1 cellular context compared by ENCODE assay signal in the genomic region with DNA sequence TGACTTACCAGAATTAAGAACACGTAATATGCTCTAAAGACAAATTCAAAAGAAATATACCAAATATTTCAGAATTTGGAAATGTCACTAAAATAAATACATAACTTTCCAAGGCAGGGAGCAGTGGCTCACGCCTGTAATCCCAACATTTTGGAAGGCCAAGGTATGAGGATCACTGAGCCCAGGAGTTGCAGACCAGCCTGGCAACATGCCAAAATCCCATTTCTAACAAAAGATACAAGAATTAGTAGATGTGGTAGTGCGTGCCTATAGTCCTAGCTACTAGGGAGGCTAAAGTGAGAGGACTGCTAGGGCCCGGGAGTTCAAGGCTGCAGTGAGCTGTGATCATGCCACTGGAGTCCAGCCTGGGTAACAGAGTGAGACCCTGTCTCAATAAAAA.
TF ChIP-seq lines count a peak whose summit lies in the region.

No MANE protein-coding gene starts in this region.

TF ChIP-seq in GM23338, 12 proteins besides CTCF, POLR2A, EP300 and RAD21 (continued from another document):
- TF ChIP-seq ETS1 (IDR thresholded peaks at IDR 0.05) (no peak), POLR2AphosphoS5 (IDR thresholded peaks at IDR 0.05; ENCODE audit: low read depth) (no peak), JUNB (IDR thresholded peaks at IDR 0.05; ENCODE audit: unreplicated experiment) (no peak), REST (IDR thresholded peaks at IDR 0.05; ENCODE audit: unreplicated experiment) (no peak), ZNF331 (CRISPR knock-in tag; IDR thresholded peaks at IDR 0.05; ENCODE audit: low read depth) (no peak), EZH2 (IDR thresholded peaks at IDR 0.05; ENCODE audit: low read depth, unreplicated experiment) (no peak), STAT1 (IDR thresholded peaks at IDR 0.05; ENCODE audit: unreplicated experiment) (no peak), ZNF114 (CRISPR knock-in tag; IDR thresholded peaks at IDR 0.05) (no peak), CREB1 (CRISPR knock-in tag; IDR thresholded peaks at IDR 0.05; ENCODE audit: low read depth) (no peak), EZH2phosphoT487 (IDR thresholded peaks at IDR 0.05; ENCODE audit: unreplicated experiment) (no peak)
- TF ChIP-seq, protein P1, sequence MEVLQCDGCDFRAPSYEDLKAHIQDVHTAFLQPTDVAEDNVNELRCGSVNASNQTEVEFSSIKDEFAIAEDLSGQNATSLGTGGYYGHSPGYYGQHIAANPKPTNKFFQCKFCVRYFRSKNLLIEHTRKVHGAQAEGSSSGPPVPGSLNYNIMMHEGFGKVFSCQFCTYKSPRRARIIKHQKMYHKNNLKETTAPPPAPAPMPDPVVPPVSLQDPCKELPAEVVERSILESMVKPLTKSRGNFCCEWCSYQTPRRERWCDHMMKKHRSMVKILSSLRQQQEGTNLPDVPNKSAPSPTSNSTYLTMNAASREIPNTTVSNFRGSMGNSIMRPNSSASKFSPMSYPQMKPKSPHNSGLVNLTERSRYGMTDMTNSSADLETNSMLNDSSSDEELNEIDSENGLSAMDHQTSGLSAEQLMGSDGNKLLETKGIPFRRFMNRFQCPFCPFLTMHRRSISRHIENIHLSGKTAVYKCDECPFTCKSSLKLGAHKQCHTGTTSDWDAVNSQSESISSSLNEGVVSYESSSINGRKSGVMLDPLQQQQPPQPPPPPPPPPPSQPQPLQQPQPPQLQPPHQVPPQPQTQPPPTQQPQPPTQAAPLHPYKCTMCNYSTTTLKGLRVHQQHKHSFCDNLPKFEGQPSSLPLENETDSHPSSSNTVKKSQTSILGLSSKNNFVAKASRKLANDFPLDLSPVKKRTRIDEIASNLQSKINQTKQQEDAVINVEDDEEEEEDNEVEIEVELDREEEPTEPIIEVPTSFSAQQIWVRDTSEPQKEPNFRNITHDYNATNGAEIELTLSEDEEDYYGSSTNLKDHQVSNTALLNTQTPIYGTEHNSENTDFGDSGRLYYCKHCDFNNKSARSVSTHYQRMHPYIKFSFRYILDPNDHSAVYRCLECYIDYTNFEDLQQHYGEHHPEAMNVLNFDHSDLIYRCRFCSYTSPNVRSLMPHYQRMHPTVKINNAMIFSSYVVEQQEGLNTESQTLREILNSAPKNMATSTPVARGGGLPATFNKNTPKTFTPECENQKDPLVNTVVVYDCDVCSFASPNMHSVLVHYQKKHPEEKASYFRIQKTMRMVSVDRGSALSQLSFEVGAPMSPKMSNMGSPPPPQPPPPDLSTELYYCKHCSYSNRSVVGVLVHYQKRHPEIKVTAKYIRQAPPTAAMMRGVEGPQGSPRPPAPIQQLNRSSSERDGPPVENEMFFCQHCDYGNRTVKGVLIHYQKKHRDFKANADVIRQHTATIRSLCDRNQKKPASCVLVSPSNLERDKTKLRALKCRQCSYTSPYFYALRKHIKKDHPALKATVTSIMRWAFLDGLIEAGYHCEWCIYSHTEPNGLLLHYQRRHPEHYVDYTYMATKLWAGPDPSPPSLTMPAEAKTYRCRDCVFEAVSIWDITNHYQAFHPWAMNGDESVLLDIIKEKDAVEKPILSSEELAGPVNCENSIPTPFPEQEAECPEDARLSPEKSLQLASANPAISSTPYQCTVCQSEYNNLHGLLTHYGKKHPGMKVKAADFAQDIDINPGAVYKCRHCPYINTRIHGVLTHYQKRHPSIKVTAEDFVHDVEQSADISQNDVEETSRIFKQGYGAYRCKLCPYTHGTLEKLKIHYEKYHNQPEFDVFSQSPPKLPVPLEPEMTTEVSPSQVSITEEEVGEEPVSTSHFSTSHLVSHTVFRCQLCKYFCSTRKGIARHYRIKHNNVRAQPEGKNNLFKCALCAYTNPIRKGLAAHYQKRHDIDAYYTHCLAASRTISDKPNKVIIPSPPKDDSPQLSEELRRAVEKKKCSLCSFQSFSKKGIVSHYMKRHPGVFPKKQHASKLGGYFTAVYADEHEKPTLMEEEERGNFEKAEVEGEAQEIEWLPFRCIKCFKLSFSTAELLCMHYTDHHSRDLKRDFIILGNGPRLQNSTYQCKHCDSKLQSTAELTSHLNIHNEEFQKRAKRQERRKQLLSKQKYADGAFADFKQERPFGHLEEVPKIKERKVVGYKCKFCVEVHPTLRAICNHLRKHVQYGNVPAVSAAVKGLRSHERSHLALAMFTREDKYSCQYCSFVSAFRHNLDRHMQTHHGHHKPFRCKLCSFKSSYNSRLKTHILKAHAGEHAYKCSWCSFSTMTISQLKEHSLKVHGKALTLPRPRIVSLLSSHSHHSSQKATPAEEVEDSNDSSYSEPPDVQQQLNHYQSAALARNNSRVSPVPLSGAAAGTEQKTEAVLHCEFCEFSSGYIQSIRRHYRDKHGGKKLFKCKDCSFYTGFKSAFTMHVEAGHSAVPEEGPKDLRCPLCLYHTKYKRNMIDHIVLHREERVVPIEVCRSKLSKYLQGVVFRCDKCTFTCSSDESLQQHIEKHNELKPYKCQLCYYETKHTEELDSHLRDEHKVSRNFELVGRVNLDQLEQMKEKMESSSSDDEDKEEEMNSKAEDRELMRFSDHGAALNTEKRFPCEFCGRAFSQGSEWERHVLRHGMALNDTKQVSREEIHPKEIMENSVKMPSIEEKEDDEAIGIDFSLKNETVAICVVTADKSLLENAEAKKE (CRISPR knock-in tag; IDR thresholded peaks at IDR 0.05): no peak
